1 cellular context compared by ENCODE assay signal in genomic region chr6:137890983-137891537, GRCh38.
TF ChIP-seq lines count a peak whose summit lies in the region.

No MANE protein-coding gene starts in this region.

TF ChIP-seq in HepG2, 621 proteins besides CTCF, POLR2A, EP300 and RAD21 (continued from another document):
- no peak; the same call in 1 of the 2 replicates for TF ChIP-seq ARID4A (CRISPR knock-in tag; IDR thresholded peaks at IDR 0.05; ENCODE audit: borderline replicate concordance)
- no peak for TF ChIP-seq ZNF431 (CRISPR knock-in tag; IDR thresholded peaks at IDR 0.05; ENCODE audit: borderline replicate concordance, low read depth)
- TF ChIP-seq FOXK1 (CRISPR knock-in tag; IDR thresholded peaks at IDR 0.05; ENCODE audit: borderline replicate concordance, low read depth): 0 out of 2 replicates have a peak, but pooled peaks have one; percentile 13
- TF ChIP-seq NFYC (CRISPR knock-in tag; IDR thresholded peaks at IDR 0.05): no peak
- TF ChIP-seq ARNTL (CRISPR knock-in tag; IDR thresholded peaks at IDR 0.05): no peak
- TF ChIP-seq ELF4 (CRISPR knock-in tag; IDR thresholded peaks at IDR 0.05; ENCODE audit: borderline replicate concordance): no peak
